In genomic region chr4:174334628-174335027, GRCh38 we compare ENCODE assay signal across 10 cellular contexts. TPM values are rescaled to one million over a fixed set of nuclear protein-coding genes. Genes with fewer than 3 reads are reported as not detected.
DNase-seq lines count a peak whose midpoint lies in the region; ATAC-seq and TF ChIP-seq lines count a peak whose summit lies in the region.
"Had no signal": no experiment of that assay in that cellular context is flagged by ENCODE, and none has a peak within 500 bp of the region (broad histone marks: within the 10 kb centered on the region; RNA-seq: fewer than 3 reads in every experiment).

No MANE protein-coding gene starts in this region.

- H3K36me3 Mint-ChIP-seq in activated CD8-positive, alpha-beta memory T cell treated with anti-CD3 and anti-CD28 coated beads, Interleukin-2, amount 10 ng/mL, durations not matched to agents 7 days and 5 days, result no peaks in the 10 kb centered on the region

- no peak overlapping the region for H3K4me3 Mint-ChIP-seq in activated CD8-positive, alpha-beta memory T cell treated with anti-CD3 and anti-CD28 coated beads, Interleukin-2, amount 10 ng/mL, durations not matched to agents 7 days and 5 days
- H3K4me3 Mint-ChIP-seq: stimulated activated naive CD8-positive, alpha-beta T cell treated with anti-CD3 and anti-CD28 coated beads, Interleukin-15, Interleukin-2, amounts not matched to agents 100 ng/mL and 50 ng/mL, for 24 hours had no signal

- peak; percentile 22 for DNase-seq in GM20000 (ENCODE audit: low spot score)
- no peak for DNase-seq in MV-4-11 (lab: John Stamatoyannopoulos, UW)
- DNase-seq in activated CD8-positive, alpha-beta memory T cell treated with anti-CD3 and anti-CD28 coated beads, Interleukin-2, amount 10 ng/mL, durations not matched to agents 7 days and 5 days, result no peak
- no peak for DNase-seq in DMS114 treated with DMSO at 0.1 percent for 48 hours (lab: John Stamatoyannopoulos, UW; ENCODE audit: unreplicated experiment)
- DNase-seq in NCI-H1105 (lab: John Stamatoyannopoulos, UW), result no peak
- DNase-seq: EL had no signal

- H3K9me3 Mint-ChIP-seq in activated CD8-positive, alpha-beta memory T cell treated with anti-CD3 and anti-CD28 coated beads, Interleukin-2, amount 10 ng/mL, durations not matched to agents 7 days and 5 days (ENCODE audit: low read depth), result no peaks in the 10 kb centered on the region
- H3K9me3 Mint-ChIP-seq: stimulated activated naive CD8-positive, alpha-beta T cell treated with anti-CD3 and anti-CD28 coated beads, Interleukin-15, Interleukin-2, amounts not matched to agents 100 ng/mL and 50 ng/mL, for 24 hours had no signal

- CTCF ChIA-PET in activated CD8-positive, alpha-beta memory T cell treated with anti-CD3 and anti-CD28 coated beads, Interleukin-2, amount 10 ng/mL, durations not matched to agents 7 days and 5 days (lab: Charles Lee), result no interaction called here

- H3K27ac Mint-ChIP-seq in activated CD8-positive, alpha-beta memory T cell treated with anti-CD3 and anti-CD28 coated beads, Interleukin-2, amount 10 ng/mL, durations not matched to agents 7 days and 5 days, result no peak overlapping the region
- H3K27ac Mint-ChIP-seq: stimulated activated naive CD8-positive, alpha-beta T cell treated with anti-CD3 and anti-CD28 coated beads, Interleukin-15, Interleukin-2, amounts not matched to agents 100 ng/mL and 50 ng/mL, for 24 hours had no signal

- no peak for TF ChIP-seq CTCF in GM20000 (IDR thresholded peaks at IDR 0.05; ENCODE audit: extremely low read depth, missing control alignments)

- H3K27me3 Mint-ChIP-seq in activated CD8-positive, alpha-beta memory T cell treated with anti-CD3 and anti-CD28 coated beads, Interleukin-2, amount 10 ng/mL, durations not matched to agents 7 days and 5 days, result no peaks in the 10 kb centered on the region
- H3K27me3 Mint-ChIP-seq: stimulated activated naive CD8-positive, alpha-beta T cell treated with anti-CD3 and anti-CD28 coated beads, Interleukin-15, Interleukin-2, amounts not matched to agents 100 ng/mL and 50 ng/mL, for 24 hours had no signal

- no peaks in the 10 kb centered on the region for H3K4me1 Mint-ChIP-seq in activated CD8-positive, alpha-beta memory T cell treated with anti-CD3 and anti-CD28 coated beads, Interleukin-2, amount 10 ng/mL, durations not matched to agents 7 days and 5 days

- ATAC-seq in GM18502 (IDR thresholded peaks at IDR 0.05; ENCODE audit: poor library complexity, unreplicated experiment) (peak; percentile 80), HG02943 (IDR thresholded peaks at IDR 0.05; ENCODE audit: low read depth, unreplicated experiment) (peak; percentile 80), HG03575 (IDR thresholded peaks at IDR 0.05; ENCODE audit: extremely low read depth, insufficient number of reproducible peaks, low FRiP score, unreplicated experiment) (peak; percentile 83)
- ATAC-seq in activated CD8-positive, alpha-beta memory T cell treated with anti-CD3 and anti-CD28 coated beads, Interleukin-2, amount 10 ng/mL, durations not matched to agents 7 days and 5 days, result no peak

RNA-seq across cellular contexts. Expression of gene CEP44, which starts 50.9 kb away (rescaled TPM):
- 10 to 100 TPM; 22.2 to 25.8 TPM for total RNA-seq in activated CD8-positive, alpha-beta memory T cell treated with anti-CD3 and anti-CD28 coated beads, Interleukin-2, amount 10 ng/mL, durations not matched to agents 7 days and 5 days

RNA-seq across cellular contexts. Expression of gene FBXO8, which starts 51.2 kb away (rescaled TPM):
- 10 to 100 TPM; 14.5 to 16.8 TPM for total RNA-seq in activated CD8-positive, alpha-beta memory T cell treated with anti-CD3 and anti-CD28 coated beads, Interleukin-2, amount 10 ng/mL, durations not matched to agents 7 days and 5 days
